ENCODE assay signal across 22 cellular contexts in genomic region chr9:5392285-5392684, GRCh38.
"Had no signal": no experiment of that assay in that cellular context is flagged by ENCODE, and none has a peak within 500 bp of the region (broad histone marks: within the 10 kb centered on the region; RNA-seq: fewer than 3 reads in every experiment).

No MANE protein-coding gene starts in this region.

- DNase-seq: activated CD4-positive, alpha-beta T cell treated with anti-CD3 and anti-CD28 coated beads, Interleukin-2, amount 10 ng/mL, durations not matched to agents 24 days and 14 days; activated CD8-positive, alpha-beta memory T cell treated with anti-CD3 and anti-CD28 coated beads, Interleukin-2, amount 10 ng/mL, durations not matched to agents 7 days and 5 days; activated CD8-positive, alpha-beta T cell treated with anti-CD3 and anti-CD28 coated beads for 36 hours; activated effector memory CD4-positive, alpha-beta T cell treated with anti-CD3 and anti-CD28 coated beads, Interleukin-2, amount 50 U/mL, for 16 hours; activated naive CD4-positive, alpha-beta T cell treated with anti-CD3 and anti-CD28 coated beads, Interleukin-2, amount 50 U/mL, for 16 hours; activated naive CD8-positive, alpha-beta T cell treated with anti-CD3 and anti-CD28 coated beads, Interleukin-2, amount 50 U/mL, for 24 hours; activated T-cell treated with anti-CD3 and anti-CD28 coated beads for 4 hours; brain microvascular endothelial cell; central memory CD4-positive, alpha-beta T cell; effector memory CD4-positive, alpha-beta T cell; immature natural killer cell; left ventricle myocardium inferior; midbrain; natural killer cell; sigmoid colon; stimulated activated CD4-positive, alpha-beta T cell treated with anti-CD3 and anti-CD28 coated beads, Interleukin-15, amount 100 ng/mL, for 24 hours; stomach had no signal

- ATAC-seq: activated CD8-positive, alpha-beta memory T cell treated with anti-CD3 and anti-CD28 coated beads, Interleukin-2, amount 10 ng/mL, durations not matched to agents 7 days and 5 days; activated CD8-positive, alpha-beta T cell treated with anti-CD3 and anti-CD28 coated beads for 36 hours; activated naive CD8-positive, alpha-beta T cell treated with anti-CD3 and anti-CD28 coated beads, Interleukin-2, amount 50 U/mL, for 24 hours; natural killer cell; stimulated activated memory B cell treated with anti-CD40 and anti-IgM and Interleukin-4, amounts not matched to agents 10 μg/mL and 1 μg/mL and 100 μg/mL, for 72 hours had no signal

- H3K4me3 ChIP-seq: ascending aorta, left ventricle myocardium inferior, sigmoid colon, smooth muscle cell, stomach, suprapubic skin, tibial nerve had no signal
